ENCODE assay signal across 9 cellular contexts in genomic region chr10:117442521-117442920, GRCh38.
DNase-seq lines count a peak whose midpoint lies in the region; ATAC-seq and TF ChIP-seq lines count a peak whose summit lies in the region.
"Had no signal": no experiment of that assay in that cellular context is flagged by ENCODE, and none has a peak within 500 bp of the region (broad histone marks: within the 10 kb centered on the region; RNA-seq: fewer than 3 reads in every experiment).

No MANE protein-coding gene starts in this region.

- TF ChIP-seq CTCF in RWPE2 (IDR thresholded peaks at IDR 0.05; ENCODE audit: poor library complexity, severe bottlenecking), result no peak
- TF ChIP-seq CTCF in neutrophil (IDR thresholded peaks at IDR 0.05), result no peak
- no peak for TF ChIP-seq CTCF in stomach (IDR thresholded peaks at IDR 0.05)

- 0 out of 3 replicates have a peak, but pooled peaks have one; percentile 2 for ATAC-seq in RWPE2 (ENCODE audit: low read depth)

- no peak for TF ChIP-seq EP300 in stomach (IDR thresholded peaks at IDR 0.05)

- H3K4me3 ChIP-seq in RWPE2 (ENCODE audit: severe bottlenecking) (no peak overlapping the region), neutrophil (ENCODE audit: low read depth in 1 of 2, low read length in 1 of 2) (peak overlapping the region; percentile 53 to 57), stomach (no peak overlapping the region)

- H3K27ac ChIP-seq in RWPE2 (ENCODE audit: poor library complexity, severe bottlenecking) (peak overlapping the region; percentile 93), neutrophil (peak overlapping the region; percentile 82), stomach (peak overlapping the region in 1 of 5 donors; percentile 11)
- H3K27ac ChIP-seq: HL-60 had no signal

- TF ChIP-seq POLR2A in stomach (IDR thresholded peaks at IDR 0.05), result no peak

- H3K9me3 ChIP-seq in RWPE2 (ENCODE audit: severe bottlenecking) (no peaks in the 10 kb centered on the region), neutrophil (no peaks in the 10 kb centered on the region), stomach (peaks cover 0 to 4% (median 0%) of the 10 kb centered on the region in 4 donors)

- DNase-seq in EL (peak; percentile 40), H4 (ENCODE audit: low spot score) (peak; percentile 59), RWPE2 (ENCODE audit: low spot score) (no peak), KG1 (lab: John Stamatoyannopoulos, UW) (no peak), stomach (no peak), RPMI8226 (no peak)
- DNase-seq in activated naive CD4-positive, alpha-beta T cell (lab: John Stamatoyannopoulos, UW), result no peak

- H3K36me3 ChIP-seq in RWPE2 (ENCODE audit: low read depth), result no peaks in the 10 kb centered on the region
- no peaks in the 10 kb centered on the region for H3K36me3 ChIP-seq in neutrophil
- H3K36me3 ChIP-seq in stomach, result no peaks in the 10 kb centered on the region

- peaks cover 28% of the 10 kb centered on the region for H3K4me1 ChIP-seq in RWPE2 (ENCODE audit: insufficient read depth, poor library complexity, severe bottlenecking)
- H3K4me1 ChIP-seq in neutrophil (ENCODE audit: control insufficient read depth in 1 of 2, insufficient read depth in 1 of 2, low read depth in 1 of 2, low read length in 1 of 2), result peaks cover 38 to 39% of the 10 kb centered on the region in 2 experiments
- peaks cover 0 to 8% (median 4%) of the 10 kb centered on the region in 4 donors for H3K4me1 ChIP-seq in stomach

- intact Hi-C loops in stomach (cut with DNase I; ENCODE audit: low total_unique reads), result loop anchor here (10.0 kb wide), 1 partner anchor 228 kb away; no protein-coding TSS in a partner anchor

- no peaks in the 10 kb centered on the region for H3K27me3 ChIP-seq in RWPE2 (ENCODE audit: insufficient read depth, poor library complexity, severe bottlenecking)
- no peaks in the 10 kb centered on the region for H3K27me3 ChIP-seq in neutrophil
- peaks cover 0 to 25% (median 0%) of the 10 kb centered on the region in 3 donors for H3K27me3 ChIP-seq in stomach

- WGBS in stomach, 5 donors, result 59 to 74% (median 65%) methylated on average over 6 of the region's 6 CpGs

Comparison
In these comparisons a context has a peak if more than half of its experiments do, and no peak if none do; other contexts are left out.
1. DNase-seq: peak in EL (single experiment) and H4 (single experiment); none in RWPE2 (single experiment), KG1 (single experiment), stomach (single experiment), RPMI8226 (single experiment) and activated naive CD4-positive, alpha-beta T cell (0 of 4).
2. H3K4me3 ChIP-seq: peak in neutrophil (2 of 2); none in RWPE2 (single experiment) and stomach (0 of 4).